Comparison of ENCODE assay signal across 10 cellular contexts in the genomic region with DNA sequence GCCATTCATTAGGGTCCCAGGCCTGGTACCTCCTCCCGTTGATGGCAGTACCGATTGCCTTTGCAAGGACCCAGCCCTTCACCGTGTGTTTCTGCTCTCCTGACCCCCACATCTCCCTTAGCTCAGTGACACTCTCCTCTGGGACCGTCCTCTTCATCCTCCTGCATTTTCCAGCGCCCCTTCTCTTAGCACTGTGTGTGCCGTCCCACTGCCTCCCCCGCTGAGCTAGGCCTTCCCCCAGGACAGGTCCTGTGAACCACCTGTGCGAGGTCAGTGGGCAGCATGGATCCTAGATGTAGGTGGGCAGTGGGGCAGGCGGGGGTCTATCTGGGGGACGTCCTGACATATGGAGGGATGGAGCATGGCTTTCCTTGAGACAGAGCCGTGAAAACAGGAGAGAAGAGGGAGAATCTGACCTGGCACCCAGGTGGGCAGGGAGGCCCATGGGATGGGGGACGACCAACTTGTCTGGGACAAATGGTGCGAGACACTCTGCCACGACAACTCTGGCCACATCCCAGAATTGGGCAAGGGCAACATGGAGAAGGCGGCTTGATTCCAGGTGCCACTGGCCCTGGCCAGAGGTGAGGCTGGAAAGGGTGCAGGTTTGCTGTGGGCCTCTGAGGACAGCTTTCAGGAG.
A peak's percentile ranks its signal among the peaks of the same experiment; 100 is the strongest.
DNase-seq lines count a peak whose midpoint lies in the region; ATAC-seq and TF ChIP-seq lines count a peak whose summit lies in the region.
"Had no signal": no experiment of that assay in that cellular context is flagged by ENCODE, and none has a peak within 500 bp of the region (broad histone marks: within the 10 kb centered on the region; RNA-seq: fewer than 3 reads in every experiment).

No MANE protein-coding gene starts in this region.

- no peak for TF ChIP-seq CTCF in HFF-Myc (IDR thresholded peaks at IDR 0.05; ENCODE audit: low read depth, low read length, missing control alignments)
- no peak for TF ChIP-seq CTCF in choroid plexus epithelial cell (conservative IDR thresholded peaks at IDR 0.05; ENCODE audit: low read depth, low read length)
- TF ChIP-seq CTCF in liver (IDR thresholded peaks at IDR 0.05; ENCODE audit: low read depth, low read length, missing input control), result no peak
- TF ChIP-seq CTCF in spleen (IDR thresholded peaks at IDR 0.05 in 8 of 11, conservative IDR thresholded peaks at IDR 0.05 in 3 of 11), result no peak

- ATAC-seq in GM18873 (IDR thresholded peaks at IDR 0.05; ENCODE audit: low FRiP score, unreplicated experiment), result no peak

- no peak for TF ChIP-seq POLR2A in spleen (IDR thresholded peaks at IDR 0.05)

- H3K9me3 ChIP-seq in liver (ENCODE audit: control insufficient read depth in 4 of 4, low read length in 3 of 4), result no peaks in the 10 kb centered on the region
- no peaks in the 10 kb centered on the region for H3K9me3 ChIP-seq in spleen

- H3K4me3 ChIP-seq in HFF-Myc (replicated peaks; ENCODE audit: low read depth, low read length) (peak overlapping the region; percentile 32), choroid plexus epithelial cell (ENCODE audit: low read depth, low read length) (peak overlapping the region; percentile 52), liver (ENCODE audit: low read depth in 1 of 3, low read length in 3 of 3) (peak overlapping the region in 1 of 3 donors; percentile 43), spleen (peak overlapping the region in 1 of 8 donors; percentile 50)

- no peaks in the 10 kb centered on the region for H3K27me3 ChIP-seq in liver (ENCODE audit: control insufficient read depth in 4 of 4, insufficient read depth in 4 of 4, low read length in 3 of 4)
- H3K27me3 ChIP-seq in spleen (replicated peaks in 1 of 7), result peaks cover 0 to 73% (median 11%) of the 10 kb centered on the region in 7 donors

- WGBS in liver, result 71% methylated on average over 15 of the region's 15 CpGs
- WGBS in spleen, 5 donors, result 66 to 72% (median 67%) methylated on average over 15 of the region's 15 CpGs

- no peak for TF ChIP-seq RAD21 in liver (IDR thresholded peaks at IDR 0.05)

- DNase-seq in HFF-Myc (ENCODE audit: extremely low read depth, low read depth) (no peak), choroid plexus epithelial cell (ENCODE audit: low read depth) (no peak), spleen (peak; percentile 42), DMS53 treated with DMSO at 0.1 percent for 48 hours (lab: John Stamatoyannopoulos, UW; ENCODE audit: unreplicated experiment) (no peak), AG20443 (ENCODE audit: low spot score) (no peak), GDM1 (lab: John Stamatoyannopoulos, UW) (no peak)
- DNase-seq: effector CD8-positive, alpha-beta T cell; NCI-H2171 had no signal

- no peak overlapping the region for H3K9ac ChIP-seq in liver (ENCODE audit: low read depth in 1 of 2, low read length in 2 of 2)

- H3K36me3 ChIP-seq in liver (ENCODE audit: control insufficient read depth in 4 of 4, insufficient read depth in 3 of 4, low read depth in 1 of 4, low read length in 3 of 4), result no peaks in the 10 kb centered on the region
- H3K36me3 ChIP-seq in spleen, result no peaks in the 10 kb centered on the region

- H3K4me1 ChIP-seq in liver (ENCODE audit: control insufficient read depth in 4 of 4, insufficient read depth in 4 of 4, low read length in 3 of 4), result peaks cover 5 to 39% (median 30%) of the 10 kb centered on the region in 4 donors
- peaks cover 0 to 17% (median 10%) of the 10 kb centered on the region in 6 donors for H3K4me1 ChIP-seq in spleen

- H3K27ac ChIP-seq in liver (ENCODE audit: low read depth in 1 of 2, low read length in 2 of 2) (peak overlapping the region; percentile 91 to 92), spleen (peak overlapping the region in 5 of 8 donors; percentile 53 to 73 (median 65))

- intact Hi-C loops in spleen (cut with DNase I; ENCODE audit: low total_unique reads), result no loop called here

TF ChIP-seq in liver, 16 proteins besides CTCF, POLR2A, EP300 and RAD21:
- TF ChIP-seq RXRA (IDR thresholded peaks at IDR 0.05), result no peak
- no peak for TF ChIP-seq FOXA2 (IDR thresholded peaks at IDR 0.05)
- TF ChIP-seq ATF3 (IDR thresholded peaks at IDR 0.05), result no peak
- no peak for TF ChIP-seq FOXA1 (IDR thresholded peaks at IDR 0.05)
- TF ChIP-seq, protein P1, sequence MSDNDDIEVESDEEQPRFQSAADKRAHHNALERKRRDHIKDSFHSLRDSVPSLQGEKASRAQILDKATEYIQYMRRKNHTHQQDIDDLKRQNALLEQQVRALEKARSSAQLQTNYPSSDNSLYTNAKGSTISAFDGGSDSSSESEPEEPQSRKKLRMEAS (IDR thresholded peaks at IDR 0.05), result no peak
- TF ChIP-seq REST (IDR thresholded peaks at IDR 0.05), result no peak
- no peak for TF ChIP-seq GABPA (IDR thresholded peaks at IDR 0.05 in 1 of 2, conservative IDR thresholded peaks at IDR 0.05 in 1 of 2)
- no peak for TF ChIP-seq NR2F2 (IDR thresholded peaks at IDR 0.05)
- no peak for TF ChIP-seq YY1 (IDR thresholded peaks at IDR 0.05)
- no peak for TF ChIP-seq SP1 (IDR thresholded peaks at IDR 0.05)
- no peak for TF ChIP-seq TAF1 (conservative IDR thresholded peaks at IDR 0.05)
- no peak for TF ChIP-seq EGR1 (IDR thresholded peaks at IDR 0.05; ENCODE audit: low read depth in 2 of 2)
- TF ChIP-seq HNF4G (IDR thresholded peaks at IDR 0.05), result no peak
- no peak for TF ChIP-seq HNF4A (conservative IDR thresholded peaks at IDR 0.05)
- TF ChIP-seq, protein P2, sequence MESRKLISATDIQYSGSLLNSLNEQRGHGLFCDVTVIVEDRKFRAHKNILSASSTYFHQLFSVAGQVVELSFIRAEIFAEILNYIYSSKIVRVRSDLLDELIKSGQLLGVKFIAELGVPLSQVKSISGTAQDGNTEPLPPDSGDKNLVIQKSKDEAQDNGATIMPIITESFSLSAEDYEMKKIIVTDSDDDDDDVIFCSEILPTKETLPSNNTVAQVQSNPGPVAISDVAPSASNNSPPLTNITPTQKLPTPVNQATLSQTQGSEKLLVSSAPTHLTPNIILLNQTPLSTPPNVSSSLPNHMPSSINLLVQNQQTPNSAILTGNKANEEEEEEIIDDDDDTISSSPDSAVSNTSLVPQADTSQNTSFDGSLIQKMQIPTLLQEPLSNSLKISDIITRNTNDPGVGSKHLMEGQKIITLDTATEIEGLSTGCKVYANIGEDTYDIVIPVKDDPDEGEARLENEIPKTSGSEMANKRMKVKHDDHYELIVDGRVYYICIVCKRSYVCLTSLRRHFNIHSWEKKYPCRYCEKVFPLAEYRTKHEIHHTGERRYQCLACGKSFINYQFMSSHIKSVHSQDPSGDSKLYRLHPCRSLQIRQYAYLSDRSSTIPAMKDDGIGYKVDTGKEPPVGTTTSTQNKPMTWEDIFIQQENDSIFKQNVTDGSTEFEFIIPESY (IDR thresholded peaks at IDR 0.05), result no peak
- TF ChIP-seq JUND (IDR thresholded peaks at IDR 0.05), result no peak
